Comparison of ENCODE assay signal across 23 cellular contexts in the genomic region with DNA sequence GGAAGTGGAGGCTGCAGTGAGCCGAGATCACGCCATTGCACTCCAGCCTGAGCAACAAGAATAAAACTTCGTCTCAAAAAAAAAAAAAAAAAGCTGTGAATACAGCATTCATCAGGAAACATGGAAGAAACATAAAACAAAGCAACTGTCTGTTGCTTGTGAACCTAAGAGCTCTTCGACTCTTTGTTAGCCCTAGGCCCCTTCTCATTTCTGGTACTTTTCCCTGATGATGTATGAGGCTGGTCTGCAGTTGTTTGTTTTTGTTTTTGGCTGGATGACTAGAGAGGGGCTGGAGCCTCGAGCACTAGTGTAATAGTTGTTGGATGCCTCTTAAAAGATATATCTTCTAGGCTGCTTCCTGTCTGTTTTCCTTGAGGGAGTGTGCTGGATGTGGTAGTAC.
DNase-seq lines count a peak whose midpoint lies in the region; ATAC-seq and TF ChIP-seq lines count a peak whose summit lies in the region.
"Had no signal": no experiment of that assay in that cellular context is flagged by ENCODE, and none has a peak within 500 bp of the region (broad histone marks: within the 10 kb centered on the region; RNA-seq: fewer than 3 reads in every experiment).

No MANE protein-coding gene starts in this region.

- no peak for TF ChIP-seq RAD21 in IMR-90 (IDR thresholded peaks at IDR 0.05; ENCODE audit: low read length)

- no peak overlapping the region for H2BK120ac ChIP-seq in IMR-90 (ENCODE audit: low read depth, low read length)

- no peak overlapping the region for H2AK9ac ChIP-seq in IMR-90 (replicated peaks; ENCODE audit: low read depth, low read length, poor library complexity)

- no peak overlapping the region for H4K5ac ChIP-seq in IMR-90 (ENCODE audit: low read depth, low read length)

- no peak overlapping the region for H3K23ac ChIP-seq in IMR-90 (ENCODE audit: low read depth, low read length)

- no peak overlapping the region for H3K18ac ChIP-seq in IMR-90 (ENCODE audit: low read depth, low read length)

- peak overlapping the region; percentile 37; the same call in 1 of the 2 replicates for H2BK20ac ChIP-seq in IMR-90 (ENCODE audit: low read depth, low read length)

- POLR2A ChIA-PET in IMR-90 (lab: Charles Lee; ENCODE audit: unreplicated experiment): no interaction called here

- 0 out of 2 replicates have a peak overlapping the region, but pooled peaks have one; percentile 45 for H3K14ac ChIP-seq in IMR-90 (replicated peaks; ENCODE audit: low read depth, low read length)

- H3K9me3 ChIP-seq in IMR-90 (ENCODE audit: control insufficient read depth, insufficient read depth, low read length): no peaks in the 10 kb centered on the region
- H3K9me3 ChIP-seq in ascending aorta: no peaks in the 10 kb centered on the region
- H3K9me3 ChIP-seq: A549, BE2C, HAP-1 had no signal

- H3K27ac ChIP-seq in IMR-90 (ENCODE audit: insufficient read depth, low read length) (no peak overlapping the region), ascending aorta (no peak overlapping the region)
- H3K27ac ChIP-seq: A549; BLaER1 treated with 17β-estradiol and CSF1 and Interleukin-3, amounts not matched to agents 10 nM and 100 nM had no signal

- H3K27me3 ChIP-seq in IMR-90 (ENCODE audit: control insufficient read depth, insufficient read depth, low read length) (no peaks in the 10 kb centered on the region), ascending aorta (no peaks in the 10 kb centered on the region)
- H3K27me3 ChIP-seq: BE2C; BLaER1 treated with 17β-estradiol and CSF1 and Interleukin-3, amounts not matched to agents 10 nM and 100 nM had no signal

- CTCF ChIA-PET in IMR-90 (lab: Yijun Ruan, JAX): interaction anchor here (0.6 to 1.6 kb wide), 3 partner anchors 9 to 230 kb away, joined by 3 to 6 read pairs (median 3); no protein-coding TSS in a partner anchor

- no peak overlapping the region for H3K4ac ChIP-seq in IMR-90 (ENCODE audit: low read depth, low read length)

- no peak for DNase-seq in IMR-90
- DNase-seq in SK-MEL-5 (ENCODE audit: low read depth, low spot score): peak; percentile 85
- DNase-seq in globus pallidus (ENCODE audit: low spot score): peak; percentile 24
- DNase-seq in pons (ENCODE audit: low spot score): peak; percentile 58
- DNase-seq in NCI-H1930 (lab: John Stamatoyannopoulos, UW): no peak
- no peak for DNase-seq in ascending aorta (ENCODE audit: low spot score in 2 of 2)
- DNase-seq in DMS114 treated with DMSO at 0.1 percent for 48 hours (lab: John Stamatoyannopoulos, UW; ENCODE audit: unreplicated experiment): no peak
- DNase-seq: 8988T; ACHN; AML-193; BE2C; Calu3; CD4-positive, alpha-beta T cell; CD8-positive, alpha-beta memory T cell; COR-L47; DMS153; DND-41; GOT3; HFFc6 had no signal

- no peaks in the 10 kb centered on the region for H3K4me1 ChIP-seq in IMR-90 (ENCODE audit: control insufficient read depth, insufficient read depth, low read length)
- no peaks in the 10 kb centered on the region for H3K4me1 ChIP-seq in ascending aorta
- H3K4me1 ChIP-seq: A549, BE2C, HAP-1 had no signal

- H2BK15ac ChIP-seq in IMR-90 (ENCODE audit: low read depth, low read length): no peak overlapping the region

- H3K36me3 ChIP-seq in IMR-90 (ENCODE audit: control insufficient read depth, insufficient read depth, low read length): 0 out of 2 replicates have a peak, but pooled peaks cover 1% of the 10 kb centered on the region
- no peaks in the 10 kb centered on the region for H3K36me3 ChIP-seq in ascending aorta
- H3K36me3 ChIP-seq: BE2C, HAP-1 had no signal

- no peak overlapping the region for H2AK5ac ChIP-seq in IMR-90 (ENCODE audit: low read depth, low read length)

- intact Hi-C loops in IMR-90 (cut with micrococcal nuclease) (loop anchor here (5.0 to 10.0 kb wide), 4 partner anchors 39 to 1027 kb away; no protein-coding TSS in a partner anchor), ascending aorta (cut with DNase I) (loop anchor here (5.0 kb wide), 2 partner anchors 201 to 1024 kb away; a partner anchor contains a TSS)

- in situ Hi-C loops in IMR-90 (cut with MboI; ENCODE audit: low sequenced_read_pairs): loop anchor here (10.0 kb wide), 1 partner anchor 1027 kb away; no protein-coding TSS in a partner anchor
- in situ Hi-C loops in SK-MEL-5 (cut with HindIII; ENCODE audit: low pct_unique_long_range_greater_than_20kb, low sequenced_read_pairs): no loop called here

- ATAC-seq in IMR-90 (ENCODE audit: low read depth) (no peak), HG03097 (IDR thresholded peaks at IDR 0.05; ENCODE audit: low FRiP score, unreplicated experiment) (no peak)
- ATAC-seq: A549 had no signal

- no peak overlapping the region for H2BK5ac ChIP-seq in IMR-90 (ENCODE audit: low read depth, low read length, poor library complexity, severe bottlenecking)

- no peaks in the 10 kb centered on the region for H3K79me1 ChIP-seq in IMR-90 (ENCODE audit: low read depth in 1 of 2, low read length in 2 of 2)

- no peak overlapping the region for H3K4me2 ChIP-seq in IMR-90 (ENCODE audit: low read depth, low read length)
- H3K4me2 ChIP-seq: A549; BLaER1 treated with 17β-estradiol and CSF1 and Interleukin-3, amounts not matched to agents 10 nM and 100 nM had no signal

- H3K9ac ChIP-seq in IMR-90 (ENCODE audit: low read depth, low read length): no peak overlapping the region
- H3K9ac ChIP-seq: BLaER1 treated with 17β-estradiol and CSF1 and Interleukin-3, amounts not matched to agents 10 nM and 100 nM had no signal

- BruUV-seq in IMR-90 (replicated peaks; lab: Mats Ljungman, UMichigan): no TSS peak

- H2AFZ ChIP-seq in IMR-90 (replicated peaks; ENCODE audit: low read length, poor library complexity): no peak overlapping the region

- WGBS in IMR-90 (ENCODE audit: extremely low coverage in 2 of 2, insufficient read length in 1 of 2), 2 experiments: no CpG with 5 or more reads among the region's 5 CpGs

- H4K8ac ChIP-seq in IMR-90 (ENCODE audit: low read depth in 2 of 2, low read length in 2 of 2): no peak overlapping the region

- dilution Hi-C loops in IMR-90 (cut with HindIII; ENCODE audit: low sequenced_read_pairs, unreplicated experiment): no loop called here

- TF ChIP-seq POLR2A in IMR-90 (IDR thresholded peaks at IDR 0.05; ENCODE audit: low read depth, low read length): no peak

- H4K91ac ChIP-seq in IMR-90 (ENCODE audit: insufficient read depth, low read depth, low read length): no peak overlapping the region

- no peaks in the 10 kb centered on the region for H3K9me1 ChIP-seq in IMR-90 (ENCODE audit: insufficient read depth, low read length)

- H3K4me3 ChIP-seq in IMR-90 (ENCODE audit: insufficient read depth, low read depth, low read length): no peak overlapping the region
- no peak overlapping the region for H3K4me3 ChIP-seq in ascending aorta
- H3K4me3 ChIP-seq: A549; BLaER1 treated with 17β-estradiol and CSF1 and Interleukin-3, amounts not matched to agents 10 nM and 100 nM; HAP-1 had no signal

- TF ChIP-seq CTCF in IMR-90 (conservative IDR thresholded peaks at IDR 0.05; ENCODE audit: low read depth, low read length): no peak
- no peak for TF ChIP-seq CTCF in ascending aorta (IDR thresholded peaks at IDR 0.05)

- no peak overlapping the region for H3K56ac ChIP-seq in IMR-90 (ENCODE audit: extremely low read depth, insufficient read depth, low read length)

- H4K20me1 ChIP-seq in IMR-90 (ENCODE audit: insufficient read depth, low read length): no peaks in the 10 kb centered on the region
- H4K20me1 ChIP-seq: BLaER1 treated with 17β-estradiol and CSF1 and Interleukin-3, amounts not matched to agents 10 nM and 100 nM had no signal

TF ChIP-seq in IMR-90, 13 proteins besides CTCF, POLR2A, EP300 and RAD21:
- TF ChIP-seq, protein P1, sequence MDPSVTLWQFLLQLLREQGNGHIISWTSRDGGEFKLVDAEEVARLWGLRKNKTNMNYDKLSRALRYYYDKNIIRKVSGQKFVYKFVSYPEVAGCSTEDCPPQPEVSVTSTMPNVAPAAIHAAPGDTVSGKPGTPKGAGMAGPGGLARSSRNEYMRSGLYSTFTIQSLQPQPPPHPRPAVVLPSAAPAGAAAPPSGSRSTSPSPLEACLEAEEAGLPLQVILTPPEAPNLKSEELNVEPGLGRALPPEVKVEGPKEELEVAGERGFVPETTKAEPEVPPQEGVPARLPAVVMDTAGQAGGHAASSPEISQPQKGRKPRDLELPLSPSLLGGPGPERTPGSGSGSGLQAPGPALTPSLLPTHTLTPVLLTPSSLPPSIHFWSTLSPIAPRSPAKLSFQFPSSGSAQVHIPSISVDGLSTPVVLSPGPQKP (IDR thresholded peaks at IDR 0.05; ENCODE audit: borderline replicate concordance, low read depth, low read length): no peak
- no peak for TF ChIP-seq MAZ (IDR thresholded peaks at IDR 0.05; ENCODE audit: borderline replicate concordance, low read depth, low read length)
- TF ChIP-seq MAFK (IDR thresholded peaks at IDR 0.05; ENCODE audit: low read depth, low read length): no peak
- TF ChIP-seq MXI1 (IDR thresholded peaks at IDR 0.05; ENCODE audit: borderline replicate concordance, low read depth, low read length): no peak
TF ChIP-seq in IMR-90: peak in this region for 0.

Comparison
In these comparisons a context has a peak if more than half of its experiments do, and no peak if none do; other contexts are left out.
1. DNase-seq: peak in SK-MEL-5 (single experiment), globus pallidus (single experiment) and pons (single experiment); none in IMR-90 (single experiment), NCI-H1930 (0 of 2), ascending aorta (0 of 2) and DMS114 treated with DMSO at 0.1 percent for 48 hours (single experiment).